7 cellular contexts compared by ENCODE assay signal in the genomic region with DNA sequence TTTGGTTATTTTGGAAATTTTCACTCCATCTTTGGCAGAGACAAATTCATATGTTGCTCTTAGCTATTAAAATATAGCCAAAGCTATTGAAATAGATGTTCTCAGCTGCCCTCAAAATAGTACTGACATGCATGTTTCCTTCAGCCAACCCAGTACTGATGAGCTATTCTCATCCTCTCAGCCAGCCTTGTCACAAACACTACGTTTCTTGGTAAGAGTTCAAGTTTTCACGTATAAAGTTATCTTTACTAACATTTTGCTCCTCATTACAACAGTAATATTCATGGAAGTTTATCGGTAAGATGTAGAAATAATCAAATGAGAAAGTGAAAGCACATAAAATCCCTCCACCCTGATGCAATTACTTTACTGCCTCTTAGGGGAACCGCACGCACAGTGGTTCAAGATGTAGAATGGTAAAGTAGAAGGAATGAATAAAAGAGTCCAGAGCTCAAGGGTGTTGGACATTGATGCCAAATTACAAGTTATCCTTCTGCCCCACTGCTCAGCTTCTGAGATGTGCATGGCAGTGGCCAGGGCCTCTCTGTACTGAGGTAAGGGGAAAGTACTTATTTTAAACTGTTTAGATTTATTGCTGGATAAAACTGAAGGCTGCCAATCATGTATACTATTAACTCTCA. TPM values are rescaled to one million over a fixed set of nuclear protein-coding genes. Genes with fewer than 3 reads are reported as not detected.
DNase-seq lines count a peak whose midpoint lies in the region; ATAC-seq, FAIRE-seq and TF ChIP-seq lines count a peak whose summit lies in the region.

No MANE protein-coding gene starts in this region.

- FAIRE-seq in GM18507 (lab: Jason Lieb, UNC), result peak; percentile 73

- intact Hi-C loops in esophagus squamous epithelium (cut with DNase I), result no loop called here
- intact Hi-C loops in sigmoid colon (cut with DNase I), result no loop called here

- WGBS in esophagus squamous epithelium, 2 donors, result 2 to 3% methylated on average over 5 of the region's 5 CpGs
- 0 to 5% methylated on average over 5 of the region's 5 CpGs for WGBS in sigmoid colon, 2 donors

- peak; percentile 40 for ATAC-seq in HG02610 (IDR thresholded peaks at IDR 0.05; ENCODE audit: unreplicated experiment)

- H3K4me1 ChIP-seq in esophagus squamous epithelium (peaks cover 5 to 31% (median 16%) of the 10 kb centered on the region in 3 donors), sigmoid colon (peaks cover 0 to 4% (median 0%) of the 10 kb centered on the region in 4 donors)

- peak overlapping the region; percentile 14 to 63 (median 42) for H3K4me3 ChIP-seq in esophagus squamous epithelium
- H3K4me3 ChIP-seq in sigmoid colon, result peak overlapping the region; percentile 24 to 39 (median 31)

- DNase-seq in GM18507 (ENCODE audit: extremely low spot score, insufficient read length, low read depth), result no peak
- DNase-seq in RWPE1 (ENCODE audit: low spot score), result peak; percentile 39
- no peak for DNase-seq in esophagus squamous epithelium (lab: John Stamatoyannopoulos, UW)
- no peak for DNase-seq in sigmoid colon
- DNase-seq in NCI-H526 (lab: John Stamatoyannopoulos, UW), result no peak
- DNase-seq in NK-92 treated with Interleukin-12 subunit alpha and Interleukin-12 subunit beta, amount 100 ng/mL, for 24 hours (lab: John Stamatoyannopoulos, UW), result no peak

- POLR2A ChIA-PET in RWPE1 (lab: Yijun Ruan, JAX; ENCODE audit: low non-redundant PET), result no interaction called here

- TF ChIP-seq POLR2A in esophagus squamous epithelium (IDR thresholded peaks at IDR 0.05) (no peak), sigmoid colon (IDR thresholded peaks at IDR 0.05) (no peak)

- no peaks in the 10 kb centered on the region for H3K9me3 ChIP-seq in esophagus squamous epithelium
- no peaks in the 10 kb centered on the region for H3K9me3 ChIP-seq in sigmoid colon

- H3K36me3 ChIP-seq in esophagus squamous epithelium (no peaks in the 10 kb centered on the region), sigmoid colon (no peaks in the 10 kb centered on the region)

- CTCF ChIA-PET in RWPE1 (lab: Yijun Ruan, JAX), result interaction anchor here (0.9 kb wide), 1 partner anchor 54 kb away, joined by 3 read pairs; no protein-coding TSS in a partner anchor

- no peak for TF ChIP-seq EP300 in sigmoid colon (IDR thresholded peaks at IDR 0.05)

- no peak overlapping the region for H3K27ac ChIP-seq in RWPE1
- H3K27ac ChIP-seq in esophagus squamous epithelium, result peak overlapping the region; percentile 73 to 80 (median 76)
- H3K27ac ChIP-seq in sigmoid colon, result peak overlapping the region; percentile 60 to 72 (median 66)

- H3K27me3 ChIP-seq in esophagus squamous epithelium (no peaks in the 10 kb centered on the region), sigmoid colon (no peaks in the 10 kb centered on the region)

- TF ChIP-seq CTCF in RWPE1 (conservative IDR thresholded peaks at IDR 0.05; ENCODE audit: low read depth), result no peak
- TF ChIP-seq CTCF in esophagus squamous epithelium (IDR thresholded peaks at IDR 0.05), result no peak
- no peak for TF ChIP-seq CTCF in sigmoid colon (IDR thresholded peaks at IDR 0.05)

RNA-seq across cellular contexts. Expression of gene GCH1, which starts 20.7 kb away (rescaled TPM):
- 10 to 100 TPM in 3 of 4 donors, 1 to 10 TPM in 1; 9.3 to 19.8 (median 15.5) TPM for total RNA-seq in esophagus squamous epithelium
- total RNA-seq in sigmoid colon, result 1 to 10 TPM; 3.2 to 8.1 (median 3.9) TPM
- 10 to 100 TPM; 18.7 to 46.2 (median 24.6) TPM for polyA plus RNA-seq in sigmoid colon
